13 cellular contexts compared by ENCODE assay signal in genomic region chr1:40859017-40859416, GRCh38.
"Had no signal": no experiment of that assay in that cellular context is flagged by ENCODE, and none has a peak within 500 bp of the region (broad histone marks: within the 10 kb centered on the region; RNA-seq: fewer than 3 reads in every experiment).

No MANE protein-coding gene starts in this region.

- H3K27ac Mint-ChIP-seq: activated CD8-positive, alpha-beta memory T cell treated with anti-CD3 and anti-CD28 coated beads, Interleukin-2, amount 10 ng/mL, durations not matched to agents 7 days and 5 days; activated naive CD4-positive, alpha-beta T cell treated with anti-CD3 and anti-CD28 coated beads, Interleukin-2, amount 50 U/mL, for 72 hours; activated T-cell treated with anti-CD3 and anti-CD28 coated beads, Interleukin-2, amount 50 U/mL, for 24 hours had no signal

- H3K36me3 Mint-ChIP-seq: activated naive CD4-positive, alpha-beta T cell treated with anti-CD3 and anti-CD28 coated beads, Interleukin-2, amount 50 U/mL, for 72 hours had no signal

- H3K4me3 ChIP-seq: esophagus muscularis mucosa, heart left ventricle, tibial nerve had no signal

- H3K36me3 ChIP-seq: brain microvascular endothelial cell, esophagus muscularis mucosa, heart left ventricle, tibial nerve had no signal

- H3K27ac ChIP-seq: brain microvascular endothelial cell, esophagus muscularis mucosa, tibial nerve had no signal

- H3K4me3 Mint-ChIP-seq: activated CD8-positive, alpha-beta memory T cell treated with anti-CD3 and anti-CD28 coated beads, Interleukin-2, amount 10 ng/mL, durations not matched to agents 7 days and 5 days; activated T-cell treated with anti-CD3 and anti-CD28 coated beads, Interleukin-2, amount 50 U/mL, for 24 hours had no signal

- DNase-seq: activated CD4-positive, alpha-beta T cell treated with anti-CD3 and anti-CD28 coated beads, Interleukin-2, amount 50 U/mL, for 48 hours; activated CD8-positive, alpha-beta memory T cell treated with anti-CD3 and anti-CD28 coated beads, Interleukin-2, amount 10 ng/mL, durations not matched to agents 7 days and 5 days; activated effector memory CD4-positive, alpha-beta T cell treated with Interleukin-2 at 50 U/mL for 16 hours; activated T-cell treated with anti-CD3 and anti-CD28 coated beads, Interleukin-2, amount 50 U/mL, for 24 hours; amniotic stem cell; brain microvascular endothelial cell; heart left ventricle; kidney; mesendoderm; T-helper 2 cell had no signal

- H3K9me3 ChIP-seq: esophagus muscularis mucosa, heart left ventricle, tibial nerve had no signal

- H3K9me3 Mint-ChIP-seq: activated naive CD4-positive, alpha-beta T cell treated with anti-CD3 and anti-CD28 coated beads, Interleukin-2, amount 50 U/mL, for 72 hours; activated T-cell treated with anti-CD3 and anti-CD28 coated beads, Interleukin-2, amount 50 U/mL, for 24 hours had no signal

- H3K27me3 ChIP-seq: brain microvascular endothelial cell, esophagus muscularis mucosa, heart left ventricle, tibial nerve had no signal

- ATAC-seq: activated CD8-positive, alpha-beta memory T cell treated with anti-CD3 and anti-CD28 coated beads, Interleukin-2, amount 10 ng/mL, durations not matched to agents 7 days and 5 days; activated naive CD4-positive, alpha-beta T cell treated with anti-CD3 and anti-CD28 coated beads, Interleukin-2, amount 50 U/mL, for 72 hours; heart left ventricle had no signal
